Comparison of ENCODE assay signal across 17 cellular contexts in the genomic region with DNA sequence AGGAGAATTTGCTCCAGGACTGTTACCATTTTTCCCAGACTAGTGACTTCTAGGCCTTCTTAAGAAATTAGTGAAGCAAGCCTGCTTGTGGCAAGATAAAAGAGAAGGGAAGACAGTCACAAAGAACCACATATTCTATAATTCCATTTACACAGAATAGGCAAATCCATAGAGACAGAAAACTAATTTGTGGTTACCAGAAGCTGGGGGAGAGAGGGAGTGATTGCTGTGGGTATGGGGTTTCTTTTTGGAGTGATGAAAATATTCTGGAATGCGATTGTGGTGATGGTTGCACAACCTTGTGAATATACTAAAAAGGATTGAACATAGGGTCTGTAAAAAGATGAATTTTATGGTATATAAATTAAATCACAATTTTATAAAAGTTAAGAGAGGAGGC. TPM values are rescaled to one million over a fixed set of nuclear protein-coding genes. Genes with fewer than 3 reads are reported as not detected.
"Had no signal": no experiment of that assay in that cellular context is flagged by ENCODE, and none has a peak within 500 bp of the region (broad histone marks: within the 10 kb centered on the region; RNA-seq: fewer than 3 reads in every experiment).

No MANE protein-coding gene starts in this region.

- H3K27ac ChIP-seq: cardiac muscle cell, coronary artery, tibial nerve had no signal

- H3K9me3 ChIP-seq: mucosa of descending colon, tibial nerve had no signal

- H3K4me1 ChIP-seq: tibial nerve had no signal

- ATAC-seq: left lobe of liver; mucosa of descending colon; right cardiac atrium; stimulated activated effector memory CD8-positive, alpha-beta T cell treated with anti-CD3 and anti-CD28 coated beads, Interleukin-12 subunit alpha, Interleukin-12 subunit beta, amount 100 ng/mL, for 72 hours; T-helper 17 cell had no signal

- H3K4me3 ChIP-seq: cardiac muscle cell, coronary artery, mucosa of descending colon, tibial nerve had no signal

- FAIRE-seq: TTC549 had no signal

- DNase-seq: activated CD4-positive, alpha-beta T cell treated with anti-CD3 and anti-CD28 coated beads, Interleukin-2, amount 50 U/mL, for 1 hour; activated CD4-positive, CD25-positive, alpha-beta regulatory T cell; activated naive CD4-positive, alpha-beta T cell treated with anti-CD3 and anti-CD28 coated beads, Interleukin-2, amount 50 U/mL, for 16 hours; amniotic stem cell; effector CD8-positive, alpha-beta T cell; foreskin fibroblast; mucosa of descending colon; natural killer cell; right cardiac atrium; T-helper 17 cell had no signal

- H3K36me3 ChIP-seq: cardiac muscle cell, tibial nerve had no signal

RNA-seq across cellular contexts. Expression of gene SIX2, which starts 37.5 kb away (rescaled TPM):
- total RNA-seq: activated T-helper 2 cell treated with anti-CD3 and anti-CD28 coated beads, Interferon-gamma antibody, Interleukin-2, Interleukin-4, amounts not matched to agents 10 μg/mL and 5 μg/mL and 100 μg/mL, durations not matched to agents 14 hours and 24 hours and 36 hours; left lobe of liver; natural killer cell; T-helper 17 cell had no signal
